Comparison of ENCODE assay signal across 17 cellular contexts in genomic region chr4:90546114-90546513, GRCh38.
DNase-seq lines count a peak whose midpoint lies in the region; ATAC-seq, FAIRE-seq and TF ChIP-seq lines count a peak whose summit lies in the region.
"Had no signal": no experiment of that assay in that cellular context is flagged by ENCODE, and none has a peak within 500 bp of the region (broad histone marks: within the 10 kb centered on the region; RNA-seq: fewer than 3 reads in every experiment).

No MANE protein-coding gene starts in this region.

- DNase-seq in DND-41: no peak
- peak; percentile 36 to 75 for DNase-seq in PC-9
- DNase-seq in keratinocyte (ENCODE audit: low read depth, low spot score): peak; percentile 71
- no peak for DNase-seq in left lung
- DNase-seq in body of pancreas: no peak
- DNase-seq in activated naive CD4-positive, alpha-beta T cell treated with anti-CD3 and anti-CD28 coated beads, Interleukin-2, amount 50 U/mL, for 72 hours (ENCODE audit: low spot score in 2 of 2): no peak
- no peak for DNase-seq in HEK293T (ENCODE audit: extremely low spot score)
- DNase-seq: activated naive CD4-positive, alpha-beta T cell treated with Interleukin-2 at 50 U/mL for 16 hours; GDM1; heart left ventricle; left ventricle myocardium inferior; stomach had no signal

- H3K4me1 ChIP-seq in DND-41 (ENCODE audit: insufficient read depth, low read length): peaks cover 13% of the 10 kb centered on the region
- H3K4me1 ChIP-seq in PC-9 (replicated peaks; ENCODE audit: insufficient read depth): no peaks in the 10 kb centered on the region
- peaks cover 9% of the 10 kb centered on the region for H3K4me1 ChIP-seq in keratinocyte (ENCODE audit: control insufficient read depth, extremely low read depth, insufficient read depth, low read length)
- peaks cover 0 to 8% of the 10 kb centered on the region in 2 donors for H3K4me1 ChIP-seq in left lung
- H3K4me1 ChIP-seq in body of pancreas: no peaks in the 10 kb centered on the region
- H3K4me1 ChIP-seq: stomach had no signal

- no peaks in the 10 kb centered on the region for H3F3A ChIP-seq in PC-9 (ENCODE audit: insufficient read depth, low read depth)

- ATAC-seq in DND-41 (ENCODE audit: insufficient read depth, low read depth): peak; percentile 67
- peak; percentile 49 for ATAC-seq in GM21528 (IDR thresholded peaks at IDR 0.05; ENCODE audit: low FRiP score, unreplicated experiment)
- ATAC-seq in left lung: no peak
- ATAC-seq in body of pancreas: no peak
- no peak for ATAC-seq in activated naive CD4-positive, alpha-beta T cell treated with anti-CD3 and anti-CD28 coated beads, Interleukin-2, amount 50 U/mL, for 72 hours
- ATAC-seq: sciatic nerve had no signal

- H3K9me3 ChIP-seq in DND-41 (ENCODE audit: insufficient read depth, low read length, severe bottlenecking) (no peaks in the 10 kb centered on the region), PC-9 (ENCODE audit: insufficient read depth, low read depth) (no peaks in the 10 kb centered on the region), keratinocyte (ENCODE audit: control insufficient read depth, low read depth, low read length) (no peaks in the 10 kb centered on the region), left lung (no peaks in the 10 kb centered on the region), body of pancreas (no peaks in the 10 kb centered on the region)
- H3K9me3 ChIP-seq: heart left ventricle, left ventricle myocardium inferior, stomach had no signal

- peak overlapping the region; percentile 30; the same call in 1 of the 2 replicates for H2AFZ ChIP-seq in DND-41 (ENCODE audit: low read depth, low read length)
- H2AFZ ChIP-seq in PC-9: no peak overlapping the region
- H2AFZ ChIP-seq in keratinocyte (ENCODE audit: control insufficient read depth, low read length): no peak overlapping the region

- intact Hi-C loops in PC-9 (cut with micrococcal nuclease; ENCODE audit: unreplicated experiment) (no loop called here), left lung (cut with DNase I) (no loop called here), body of pancreas (cut with DNase I) (no loop called here)

- H3K27me3 ChIP-seq in DND-41 (ENCODE audit: insufficient read depth, low read length, poor library complexity): no peaks in the 10 kb centered on the region
- no peaks in the 10 kb centered on the region for H3K27me3 ChIP-seq in PC-9 (ENCODE audit: insufficient read depth, low read depth)
- no peaks in the 10 kb centered on the region for H3K27me3 ChIP-seq in keratinocyte (ENCODE audit: control insufficient read depth, extremely low read depth, insufficient read depth, low read length)
- no peaks in the 10 kb centered on the region for H3K27me3 ChIP-seq in left lung
- H3K27me3 ChIP-seq in body of pancreas: no peaks in the 10 kb centered on the region
- H3K27me3 ChIP-seq: cardiac muscle cell, heart left ventricle, stomach had no signal

- no peaks in the 10 kb centered on the region for H3K79me2 ChIP-seq in DND-41 (ENCODE audit: insufficient read depth, low read length)
- no peaks in the 10 kb centered on the region for H3K79me2 ChIP-seq in PC-9 (ENCODE audit: low read depth)
- no peaks in the 10 kb centered on the region for H3K79me2 ChIP-seq in keratinocyte (ENCODE audit: control insufficient read depth, insufficient read depth, low read length)

- H4K20me1 ChIP-seq in DND-41 (ENCODE audit: insufficient read depth, low read length) (no peaks in the 10 kb centered on the region), PC-9 (ENCODE audit: insufficient read depth) (no peaks in the 10 kb centered on the region), keratinocyte (ENCODE audit: control insufficient read depth, extremely low read depth, insufficient read depth, low read length) (no peaks in the 10 kb centered on the region)

- FAIRE-seq in keratinocyte (lab: Jason Lieb, UNC): peak; percentile 76
- FAIRE-seq: endometrium had no signal

- no peaks in the 10 kb centered on the region for H3K36me3 ChIP-seq in DND-41 (ENCODE audit: insufficient read depth, low read length)
- H3K36me3 ChIP-seq in PC-9 (ENCODE audit: low read depth): no peaks in the 10 kb centered on the region
- no peaks in the 10 kb centered on the region for H3K36me3 ChIP-seq in keratinocyte (ENCODE audit: control insufficient read depth in 2 of 2, extremely low read depth in 1 of 2, insufficient read depth in 2 of 2, low read length in 2 of 2)
- no peaks in the 10 kb centered on the region for H3K36me3 ChIP-seq in left lung
- H3K36me3 ChIP-seq in body of pancreas (replicated peaks in 1 of 2; ENCODE audit: insufficient read depth in 1 of 2, low read depth in 2 of 2): no peaks in the 10 kb centered on the region
- H3K36me3 ChIP-seq: cardiac muscle cell, heart left ventricle, left ventricle myocardium inferior, stomach had no signal

- no peaks in the 10 kb centered on the region for H3K9me2 ChIP-seq in PC-9 (ENCODE audit: insufficient read depth)

- BruUV-seq in PC-9 (replicated peaks; lab: Mats Ljungman, UMichigan): no TSS peak

- POLR2A ChIA-PET in PC-9 (lab: Charles Lee; ENCODE audit: unreplicated experiment) (no interaction called here), HEK293T (lab: Yijun Ruan, JAX) (no interaction called here)

- TF ChIP-seq CTCF in DND-41 (IDR thresholded peaks at IDR 0.05; ENCODE audit: borderline replicate concordance, extremely low read depth, low read length, poor library complexity, severe bottlenecking) (no peak), PC-9 (conservative IDR thresholded peaks at IDR 0.05) (no peak), keratinocyte (optimal IDR thresholded peaks at IDR 0.05 in 1 of 3, IDR thresholded peaks at IDR 0.05 in 1 of 3, conservative IDR thresholded peaks at IDR 0.05 in 1 of 3; ENCODE audit: extremely low read depth in 1 of 3, insufficient read depth in 2 of 3, low read length in 3 of 3) (no peak), left lung (IDR thresholded peaks at IDR 0.05) (no peak), body of pancreas (IDR thresholded peaks at IDR 0.05) (no peak)

- H3K9ac ChIP-seq in DND-41 (ENCODE audit: low read depth, low read length) (no peak overlapping the region), keratinocyte (ENCODE audit: control insufficient read depth, extremely low read depth, insufficient read depth, low read length) (no peak overlapping the region)

- CTCF ChIA-PET in PC-9 (lab: Charles Lee) (no interaction called here), HEK293T (lab: Yijun Ruan, JAX) (no interaction called here)

- H3K4me2 ChIP-seq in DND-41 (ENCODE audit: insufficient read depth, low read length) (no peak overlapping the region), PC-9 (no peak overlapping the region), keratinocyte (ENCODE audit: control insufficient read depth, extremely low read depth, insufficient read depth, low read depth, low read length) (peak overlapping the region; percentile 33)

- H3K4me3 ChIP-seq in DND-41 (ENCODE audit: low read depth in 1 of 2, low read length in 2 of 2): no peak overlapping the region
- no peak overlapping the region for H3K4me3 ChIP-seq in PC-9
- H3K4me3 ChIP-seq in keratinocyte (ENCODE audit: control insufficient read depth in 2 of 3, extremely low read depth in 1 of 3, insufficient read depth in 2 of 3, low read depth in 1 of 3, low read length in 3 of 3): no peak overlapping the region
- H3K4me3 ChIP-seq in left lung: no peak overlapping the region
- no peak overlapping the region for H3K4me3 ChIP-seq in body of pancreas
- H3K4me3 ChIP-seq: cardiac muscle cell, heart left ventricle, left ventricle myocardium inferior, stomach had no signal

- H3K36me3 Mint-ChIP-seq in activated naive CD4-positive, alpha-beta T cell treated with anti-CD3 and anti-CD28 coated beads, Interleukin-2, amount 50 U/mL, for 72 hours: no peaks in the 10 kb centered on the region

- H3K9me1 ChIP-seq in keratinocyte (ENCODE audit: control insufficient read depth, extremely low read depth, insufficient read depth, low read length): no peaks in the 10 kb centered on the region

- no peaks in the 10 kb centered on the region for H3K9me3 Mint-ChIP-seq in activated naive CD4-positive, alpha-beta T cell treated with anti-CD3 and anti-CD28 coated beads, Interleukin-2, amount 50 U/mL, for 72 hours
- H3K9me3 Mint-ChIP-seq: neural crest cell had no signal

- 73 to 80% methylated on average over 1 of the region's 1 CpG for WGBS in body of pancreas, 2 donors

- no peak overlapping the region for H3K27ac Mint-ChIP-seq in activated naive CD4-positive, alpha-beta T cell treated with anti-CD3 and anti-CD28 coated beads, Interleukin-2, amount 50 U/mL, for 72 hours

- dilution Hi-C loops in keratinocyte (cut with MboI; ENCODE audit: extremely low pct_ligation_motif_present, low sequenced_read_pairs): no loop called here

- TF ChIP-seq POLR2A in body of pancreas (IDR thresholded peaks at IDR 0.05): no peak

- no peak overlapping the region for H3K27ac ChIP-seq in DND-41 (ENCODE audit: low read length)
- no peak overlapping the region for H3K27ac ChIP-seq in PC-9
- H3K27ac ChIP-seq in keratinocyte (ENCODE audit: control insufficient read depth, insufficient read depth, low read length): no peak overlapping the region
- H3K27ac ChIP-seq in left lung: no peak overlapping the region
- H3K27ac ChIP-seq in body of pancreas: no peak overlapping the region
- H3K27ac ChIP-seq: cardiac muscle cell, heart left ventricle, left ventricle myocardium inferior, stomach had no signal

TF ChIP-seq in HEK293T, 16 proteins besides CTCF, POLR2A, EP300 and RAD21:
- TF ChIP-seq HDGF (IDR thresholded peaks at IDR 0.05; ENCODE audit: borderline replicate concordance) (no peak), NFRKB (IDR thresholded peaks at IDR 0.05) (no peak), ELF4 (IDR thresholded peaks at IDR 0.05) (no peak), CTBP1 (IDR thresholded peaks at IDR 0.05; ENCODE audit: borderline replicate concordance) (no peak), L3MBTL2 (conservative IDR thresholded peaks at IDR 0.05) (no peak), FOXM1 (IDR thresholded peaks at IDR 0.05; ENCODE audit: borderline replicate concordance) (no peak), FOXA1 (IDR thresholded peaks at IDR 0.05) (no peak), PKNOX1 (IDR thresholded peaks at IDR 0.05) (no peak), TARDBP (IDR thresholded peaks at IDR 0.05) (no peak), BHLHE40 (IDR thresholded peaks at IDR 0.05; ENCODE audit: borderline replicate concordance) (no peak), FOXK2 (IDR thresholded peaks at IDR 0.05) (no peak), ARNT (IDR thresholded peaks at IDR 0.05) (no peak), SP1 (IDR thresholded peaks at IDR 0.05) (no peak), SUZ12 (IDR thresholded peaks at IDR 0.05) (no peak), ZNF384 (IDR thresholded peaks at IDR 0.05) (no peak)

Comparison
In these comparisons a context has a peak if more than half of its experiments do, and no peak if none do; other contexts are left out.
1. ATAC-seq: peak in DND-41 (single experiment) and GM21528 (single experiment); none in left lung (single experiment), body of pancreas (single experiment) and activated naive CD4-positive, alpha-beta T cell treated with anti-CD3 and anti-CD28 coated beads, Interleukin-2, amount 50 U/mL, for 72 hours (0 of 2).
2. DNase-seq: peak in PC-9 (2 of 2) and keratinocyte (single experiment); none in DND-41 (single experiment), left lung (0 of 2), body of pancreas (0 of 4), activated naive CD4-positive, alpha-beta T cell treated with anti-CD3 and anti-CD28 coated beads, Interleukin-2, amount 50 U/mL, for 72 hours (0 of 2) and HEK293T (single experiment).